20 cellular contexts compared by ENCODE assay signal in genomic region chr1:78263459-78263858, GRCh38.
"Had no signal": no experiment of that assay in that cellular context is flagged by ENCODE, and none has a peak within 500 bp of the region (broad histone marks: within the 10 kb centered on the region; RNA-seq: fewer than 3 reads in every experiment).

No MANE protein-coding gene starts in this region.

- H3K9me3 Mint-ChIP-seq: activated naive CD4-positive, alpha-beta T cell treated with anti-CD3 and anti-CD28 coated beads, Interleukin-2, amount 10 ng/mL, durations not matched to agents 7 days and 5 days; activated naive CD8-positive, alpha-beta T cell treated with anti-CD3 and anti-CD28 coated beads for 36 hours; activated T-helper 2 cell treated with anti-CD3 and anti-CD28 coated beads, Interferon-gamma antibody, Interleukin-2, Interleukin-4, amounts not matched to agents 10 μg/mL and 5 μg/mL and 100 μg/mL, durations not matched to agents 14 hours and 24 hours and 36 hours had no signal

- H3K4me1 Mint-ChIP-seq: activated naive CD4-positive, alpha-beta T cell treated with anti-CD3 and anti-CD28 coated beads, Interleukin-2, amount 10 ng/mL, durations not matched to agents 7 days and 5 days; activated naive CD8-positive, alpha-beta T cell treated with anti-CD3 and anti-CD28 coated beads for 36 hours had no signal

- ATAC-seq: activated CD8-positive, alpha-beta T cell treated with anti-CD3 and anti-CD28 coated beads for 36 hours; activated T-cell treated with anti-CD3 and anti-CD28 coated beads, Interleukin-2, amount 50 U/mL, for 72 hours; PC-3 had no signal

- H3K36me3 Mint-ChIP-seq: activated naive CD4-positive, alpha-beta T cell treated with anti-CD3 and anti-CD28 coated beads, Interleukin-2, amount 10 ng/mL, durations not matched to agents 7 days and 5 days; activated naive CD8-positive, alpha-beta T cell treated with anti-CD3 and anti-CD28 coated beads for 36 hours had no signal

- H3K27me3 Mint-ChIP-seq: activated CD8-positive, alpha-beta T cell treated with anti-CD3 and anti-CD28 coated beads for 36 hours; activated naive CD4-positive, alpha-beta T cell treated with anti-CD3 and anti-CD28 coated beads, Interleukin-2, amount 10 ng/mL, durations not matched to agents 7 days and 5 days had no signal

- H3K27ac Mint-ChIP-seq: activated CD8-positive, alpha-beta T cell treated with anti-CD3 and anti-CD28 coated beads for 36 hours; activated naive CD4-positive, alpha-beta T cell treated with anti-CD3 and anti-CD28 coated beads, Interleukin-2, amount 10 ng/mL, durations not matched to agents 7 days and 5 days; activated naive CD8-positive, alpha-beta T cell treated with anti-CD3 and anti-CD28 coated beads for 36 hours; activated T-cell treated with anti-CD3 and anti-CD28 coated beads, Interleukin-2, amount 50 U/mL, for 72 hours; activated T-helper 2 cell treated with anti-CD3 and anti-CD28 coated beads, Interferon-gamma antibody, Interleukin-2, Interleukin-4, amounts not matched to agents 10 μg/mL and 5 μg/mL and 100 μg/mL, durations not matched to agents 14 hours and 24 hours and 36 hours had no signal

- H3K4me3 Mint-ChIP-seq: activated CD8-positive, alpha-beta T cell treated with anti-CD3 and anti-CD28 coated beads for 36 hours; activated naive CD4-positive, alpha-beta T cell treated with anti-CD3 and anti-CD28 coated beads, Interleukin-2, amount 10 ng/mL, durations not matched to agents 7 days and 5 days; activated naive CD8-positive, alpha-beta T cell treated with anti-CD3 and anti-CD28 coated beads for 36 hours; activated T-cell treated with anti-CD3 and anti-CD28 coated beads, Interleukin-2, amount 50 U/mL, for 72 hours had no signal

- DNase-seq: activated CD4-positive, alpha-beta T cell treated with anti-CD3 and anti-CD28 coated beads for 4 hours; activated CD8-positive, alpha-beta memory T cell treated with anti-CD3 and anti-CD28 coated beads, Interleukin-2, amount 50 U/mL, for 4 hours; activated CD8-positive, alpha-beta T cell treated with anti-CD3 and anti-CD28 coated beads for 36 hours; activated gamma-delta T cell treated with Interleukin-2 at 50 U/mL for 16 hours; activated naive CD4-positive, alpha-beta T cell treated with anti-CD3 and anti-CD28 coated beads, Interleukin-2, amount 10 ng/mL, durations not matched to agents 7 days and 5 days; activated naive CD8-positive, alpha-beta T cell treated with anti-CD3 and anti-CD28 coated beads for 36 hours; activated T-cell treated with anti-CD3 and anti-CD28 coated beads, Interleukin-2, amount 50 U/mL, for 72 hours; caudate nucleus; MG63; MV-4-11; NCI-H1092 treated with DMSO at 0.1 percent for 48 hours; NCI-H1417 treated with DMSO at 0.1 percent for 48 hours; NCI-H1694; NCI-H2029 treated with DMSO at 0.1 percent for 48 hours; NCI-H446; NCI-H524; PC-3; SIG-M5; T-helper 1 cell had no signal
